ENCODE assay signal across 7 cellular contexts in genomic region chr5:151164687-151165392, GRCh38. TPM values are rescaled to one million over a fixed set of nuclear protein-coding genes. Genes with fewer than 3 reads are reported as not detected.
DNase-seq lines count a peak whose midpoint lies in the region; ATAC-seq and TF ChIP-seq lines count a peak whose summit lies in the region.

No MANE protein-coding gene starts in this region.

- peak; percentile 93 to 99 (median 95) for ATAC-seq in T-cell (replicated peaks in 1 of 4)

- peak overlapping the region in 1 of 2 donors; percentile 2 for H3K27ac Mint-ChIP-seq in T-cell

- H3K27me3 Mint-ChIP-seq in T-cell, result no peaks in the 10 kb centered on the region

- CTCF ChIA-PET in HEK293 (lab: Yijun Ruan, JAX) (interaction anchor here (0.6 to 9.6 kb wide), 57 partner anchors 8 to 1481 kb away, joined by 3 to 278 read pairs (median 4); partner anchors contain the start of genes CCDC69, GM2A and TNIP1), T-cell (lab: Charles Lee) (interaction anchor here (0.6 to 8.6 kb wide), 43 partner anchors 10 to 319 kb away, joined by 3 to 173 read pairs (median 4); partner anchors contain the start of genes CCDC69 (in 1 of the 2), GM2A (in 1 of the 2) and IRGM (in 1 of the 2))

- H3K4me1 ChIP-seq in HEK293 (ENCODE audit: control insufficient read depth, insufficient read depth, low read length), result no peaks in the 10 kb centered on the region
- peaks cover 0 to 16% of the 10 kb centered on the region in 2 donors for H3K4me1 ChIP-seq in right atrium auricular region
- H3K4me1 ChIP-seq in sigmoid colon, result peaks cover 0 to 28% (median 16%) of the 10 kb centered on the region in 4 donors

- H3K36me3 ChIP-seq in HEK293 (ENCODE audit: control insufficient read depth in 2 of 2, insufficient read depth in 1 of 2, low read length in 2 of 2) (no peaks in the 10 kb centered on the region), right atrium auricular region (no peaks in the 10 kb centered on the region), sigmoid colon (no peaks in the 10 kb centered on the region)

- WGBS in sigmoid colon, 2 donors, result 32 to 46% methylated on average over 8 of the region's 8 CpGs

- TF ChIP-seq POLR2A in sigmoid colon (IDR thresholded peaks at IDR 0.05), result no peak

- H3K9me3 Mint-ChIP-seq in T-cell, result no peaks in the 10 kb centered on the region

- intact Hi-C loops in sigmoid colon (cut with DNase I), result loop anchor here (1.0 to 2.0 kb wide), 2 partner anchors 39 to 114 kb away; no protein-coding TSS in a partner anchor

- H3K27ac ChIP-seq in HEK293 (ENCODE audit: extremely low read depth, low read depth, low read length) (no peak overlapping the region), right atrium auricular region (no peak overlapping the region), sigmoid colon (peak overlapping the region in 1 of 4 donors; percentile 33)

- TF ChIP-seq EP300 in sigmoid colon (IDR thresholded peaks at IDR 0.05), result no peak

- H3K36me3 Mint-ChIP-seq in T-cell, result no peaks in the 10 kb centered on the region

- H3K4me1 Mint-ChIP-seq in T-cell, result peaks cover 20 to 41% (median 26%) of the 10 kb centered on the region in 3 donors

- peak; percentile 88 for TF ChIP-seq CTCF in GM12872 (IDR thresholded peaks at IDR 0.05; ENCODE audit: insufficient read depth, low read depth, low read length)
- TF ChIP-seq CTCF in HEK293 (tag by site-specific recombination; IDR thresholded peaks at IDR 0.05), result peak; percentile 74
- peak; percentile 77 to 94 for TF ChIP-seq CTCF in right atrium auricular region (IDR thresholded peaks at IDR 0.05)
- TF ChIP-seq CTCF in sigmoid colon (IDR thresholded peaks at IDR 0.05), result peak; percentile 82 to 87 (median 86)

- H3K27me3 ChIP-seq in right atrium auricular region, result no peaks in the 10 kb centered on the region
- H3K27me3 ChIP-seq in sigmoid colon, result no peaks in the 10 kb centered on the region

- H3K9me3 ChIP-seq in HEK293 (ENCODE audit: control insufficient read depth, insufficient read depth, low read depth, low read length) (no peaks in the 10 kb centered on the region), right atrium auricular region (no peaks in the 10 kb centered on the region), sigmoid colon (no peaks in the 10 kb centered on the region)

- POLR2A ChIA-PET in HEK293 (lab: Yijun Ruan, JAX) (interaction anchor here (0.5 to 1.4 kb wide), 4 partner anchors 39 to 576 kb away, joined by 3 to 6 read pairs (median 4); partner anchors contain the start of gene CCDC69), T-cell (lab: Charles Lee) (interaction anchor here (0.6 to 1.0 kb wide), 4 partner anchors 25 to 87 kb away, joined by 3 to 11 read pairs (median 4); no protein-coding TSS in a partner anchor)

- no peak overlapping the region for H3K4me3 Mint-ChIP-seq in T-cell

- no peak overlapping the region for H3K4me3 ChIP-seq in HEK293 (ENCODE audit: low read depth, low read length)
- H3K4me3 ChIP-seq in right atrium auricular region, result no peak overlapping the region
- no peak overlapping the region for H3K4me3 ChIP-seq in sigmoid colon

- DNase-seq in MV-4-11 (lab: John Stamatoyannopoulos, UW) (peak; percentile 68), T-cell (peak; percentile 60 to 86 (median 76)), amniotic epithelial cell (ENCODE audit: low read depth) (peak; percentile 73), right atrium auricular region (ENCODE audit: low spot score) (peak; percentile 86), sigmoid colon (peak; percentile 91)

TF ChIP-seq in HEK293, 187 proteins besides CTCF, POLR2A, EP300 and RAD21 (continues in another document):
- TF ChIP-seq ZNF449 (tag by site-specific recombination; IDR thresholded peaks at IDR 0.05) (no peak), ZNF654 (tag by site-specific recombination; IDR thresholded peaks at IDR 0.05; ENCODE audit: low read depth) (peak; percentile 95), ATF2 (tag by site-specific recombination; IDR thresholded peaks at IDR 0.05; ENCODE audit: low read depth) (peak; percentile 90), ZNF214 (tag by site-specific recombination; IDR thresholded peaks at IDR 0.05; ENCODE audit: borderline replicate concordance) (no peak), GLIS1 (tag by site-specific recombination; IDR thresholded peaks at IDR 0.05) (no peak), ZBTB7A (tag by site-specific recombination; IDR thresholded peaks at IDR 0.05; ENCODE audit: low read depth) (no peak), REST (tag by site-specific recombination; IDR thresholded peaks at IDR 0.05) (no peak), ZBTB20 (tag by site-specific recombination; IDR thresholded peaks at IDR 0.05) (0 out of 2 replicates have a peak, but pooled peaks have one; percentile 13), GLIS2 (tag by site-specific recombination; IDR thresholded peaks at IDR 0.05) (no peak), ZNF561 (tag by site-specific recombination; IDR thresholded peaks at IDR 0.05; ENCODE audit: borderline replicate concordance) (0 out of 2 replicates have a peak, but pooled peaks have one; percentile 29), ZNF174 (tag by site-specific recombination; IDR thresholded peaks at IDR 0.05) (no peak), ZNF146 (tag by site-specific recombination; IDR thresholded peaks at IDR 0.05) (no peak), ZNF211 (tag by site-specific recombination; IDR thresholded peaks at IDR 0.05; ENCODE audit: low read depth) (no peak), ZBTB26 (tag by site-specific recombination; optimal IDR thresholded peaks at IDR 0.05) (no peak), ZNF76 (tag by site-specific recombination; IDR thresholded peaks at IDR 0.05; ENCODE audit: borderline replicate concordance, low read depth) (no peak), ZNF548 (tag by site-specific recombination; IDR thresholded peaks at IDR 0.05) (no peak), ZNF664 (tag by site-specific recombination; IDR thresholded peaks at IDR 0.05) (no peak)

RNA-seq across cellular contexts. Expression of gene ANXA6, which starts 7.3 kb away (rescaled TPM):
- total RNA-seq in T-cell (100 to 1,000 TPM; 266 to 395 (median 345) TPM), right atrium auricular region (100 to 1,000 TPM; 164 to 165 TPM), sigmoid colon (100 to 1,000 TPM; 233 to 333 (median 259) TPM)
- polyA plus RNA-seq in sigmoid colon, result 100 to 1,000 TPM in 1 of 3 donors, 10 to 100 TPM in 2; 22.9 to 121 (median 45.0) TPM

RNA-seq across cellular contexts. Expression of gene CCDC69, which starts 59.1 kb away (rescaled TPM):
- total RNA-seq in T-cell (100 to 1,000 TPM in 1 of 5 donors, 10 to 100 TPM in 4; 86.3 to 112 (median 93.5) TPM), right atrium auricular region (100 to 1,000 TPM; 185 to 202 TPM), sigmoid colon (100 to 1,000 TPM; 199 to 342 (median 258) TPM)
- polyA plus RNA-seq in sigmoid colon, result 10 to 100 TPM in 2 of 3 donors, 1 to 10 TPM in 1; 6.0 to 48.7 (median 43.2) TPM
